Comparison of ENCODE assay signal across 25 cellular contexts in genomic region chr3:133463441-133463860, GRCh38.
DNase-seq lines count a peak whose midpoint lies in the region; ATAC-seq and TF ChIP-seq lines count a peak whose summit lies in the region.
"Had no signal": no experiment of that assay in that cellular context is flagged by ENCODE, and none has a peak within 500 bp of the region (broad histone marks: within the 10 kb centered on the region; RNA-seq: fewer than 3 reads in every experiment).

No MANE protein-coding gene starts in this region.

- H3K27ac ChIP-seq in BLaER1 treated with 17β-estradiol and CSF1 and Interleukin-3, amounts not matched to agents 10 nM and 100 nM = no peak overlapping the region
- H3K27ac ChIP-seq in GM23338 (ENCODE audit: low read depth) = no peak overlapping the region
- H3K27ac ChIP-seq: cardiac muscle cell, GM23248, right atrium auricular region, vagina had no signal

- H3K4me1 ChIP-seq in BLaER1 treated with 17β-estradiol and CSF1 and Interleukin-3, amounts not matched to agents 10 nM and 100 nM = peaks cover 41 to 67% (median 54%) of the 10 kb centered on the region in 10 experiments
- peaks cover 19% of the 10 kb centered on the region for H3K4me1 ChIP-seq in GM23338 (ENCODE audit: insufficient read depth)

- no peaks in the 10 kb centered on the region for H3K27me3 ChIP-seq in BLaER1 treated with 17β-estradiol and CSF1 and Interleukin-3, amounts not matched to agents 10 nM and 100 nM
- no peaks in the 10 kb centered on the region for H3K27me3 ChIP-seq in GM23338 (ENCODE audit: insufficient read depth)
- H3K27me3 ChIP-seq: cardiac muscle cell, right atrium auricular region, vagina had no signal

- DNase-seq in GM23338 (ENCODE audit: low spot score) (no peak), NCI-H510A treated with DMSO at 0.1 percent for 48 hours (lab: John Stamatoyannopoulos, UW) (peak; percentile 49), kidney tubule cell (ENCODE audit: low spot score) (peak; percentile 14), globus pallidus (ENCODE audit: low spot score) (no peak)
- DNase-seq in natural killer cell treated with Interleukin-12 subunit alpha and Interleukin-12 subunit beta and Interleukin-15 and Interleukin-18, amount 100 ng/mL, for 72 hours (ENCODE audit: low spot score) = no peak
- DNase-seq in stimulated activated CD4-positive, alpha-beta T cell treated with anti-CD3 and anti-CD28 coated beads, Interleukin-4, amount 100 ng/mL, for 1 hour = no peak
- DNase-seq: activated CD4-positive, alpha-beta memory T cell treated with anti-CD3 and anti-CD28 coated beads, Interleukin-2, amount 10 ng/mL, durations not matched to agents 7 days and 5 days; activated naive CD4-positive, alpha-beta T cell treated with Interleukin-2 at 50 U/mL for 16 hours; activated T-cell treated with anti-CD3 and anti-CD28 coated beads, Interleukin-2, amount 50 U/mL, for 4 hours; DMS 273 treated with DMSO at 0.1 percent for 48 hours; foreskin fibroblast; GDM1; GM23248; islet precursor cell; NCI-H1092; NCI-H82; occipital lobe; stimulated activated CD4-positive, alpha-beta T cell treated with anti-CD3 and anti-CD28 coated beads, Interleukin-12 subunit alpha, Interleukin-12 subunit beta, amount 100 ng/mL, for 4 hours had no signal

- H3K36me3 ChIP-seq in BLaER1 treated with 17β-estradiol and CSF1 and Interleukin-3, amounts not matched to agents 10 nM and 100 nM = no peaks in the 10 kb centered on the region
- no peaks in the 10 kb centered on the region for H3K36me3 ChIP-seq in GM23338 (ENCODE audit: insufficient read depth)
- H3K36me3 ChIP-seq: cardiac muscle cell, right atrium auricular region, vagina had no signal

- no peaks in the 10 kb centered on the region for H3K9me3 Mint-ChIP-seq in GM23338
- no peaks in the 10 kb centered on the region for H3K9me3 Mint-ChIP-seq in natural killer cell treated with Interleukin-12 subunit alpha and Interleukin-12 subunit beta and Interleukin-15 and Interleukin-18, amount 100 ng/mL, for 72 hours
- H3K9me3 Mint-ChIP-seq: activated CD4-positive, alpha-beta memory T cell treated with anti-CD3 and anti-CD28 coated beads, Interleukin-2, amount 10 ng/mL, durations not matched to agents 7 days and 5 days; activated T-cell treated with anti-CD3 and anti-CD28 coated beads, Interleukin-2, amount 50 U/mL, for 4 hours; CD14-positive monocyte; WTC11 had no signal

- TF ChIP-seq CTCF in GM23338 (conservative IDR thresholded peaks at IDR 0.05; ENCODE audit: low read depth in 2 of 2) = no peak

- no peak overlapping the region for H3K4me3 ChIP-seq in BLaER1 treated with 17β-estradiol and CSF1 and Interleukin-3, amounts not matched to agents 10 nM and 100 nM
- H3K4me3 ChIP-seq in GM23338 = no peak overlapping the region
- H3K4me3 ChIP-seq: cardiac muscle cell, GM23248, right atrium auricular region, vagina had no signal

- H3K9me3 ChIP-seq in BLaER1 treated with 17β-estradiol and CSF1 and Interleukin-3, amounts not matched to agents 10 nM and 100 nM (replicated peaks in 1 of 11) = no peaks in the 10 kb centered on the region
- H3K9me3 ChIP-seq: right atrium auricular region, vagina had no signal

- H3K27ac Mint-ChIP-seq in GM23338 = no peak overlapping the region
- no peak overlapping the region for H3K27ac Mint-ChIP-seq in natural killer cell treated with Interleukin-12 subunit alpha and Interleukin-12 subunit beta and Interleukin-15 and Interleukin-18, amount 100 ng/mL, for 72 hours
- H3K27ac Mint-ChIP-seq: activated CD4-positive, alpha-beta memory T cell treated with anti-CD3 and anti-CD28 coated beads, Interleukin-2, amount 10 ng/mL, durations not matched to agents 7 days and 5 days; WTC11 had no signal

- peaks cover 16% of the 10 kb centered on the region for H3K4me1 Mint-ChIP-seq in GM23338
- no peaks in the 10 kb centered on the region for H3K4me1 Mint-ChIP-seq in natural killer cell treated with Interleukin-12 subunit alpha and Interleukin-12 subunit beta and Interleukin-15 and Interleukin-18, amount 100 ng/mL, for 72 hours (ENCODE audit: low read depth in 2 of 2)

- peaks cover 5% of the 10 kb centered on the region for H3K27me3 Mint-ChIP-seq in GM23338 (ENCODE audit: insufficient read depth, low read depth, poor library complexity)
- H3K27me3 Mint-ChIP-seq in natural killer cell treated with Interleukin-12 subunit alpha and Interleukin-12 subunit beta and Interleukin-15 and Interleukin-18, amount 100 ng/mL, for 72 hours = peaks cover 6 to 9% of the 10 kb centered on the region in 2 donors
- H3K27me3 Mint-ChIP-seq: activated CD4-positive, alpha-beta memory T cell treated with anti-CD3 and anti-CD28 coated beads, Interleukin-2, amount 10 ng/mL, durations not matched to agents 7 days and 5 days had no signal

- no peaks in the 10 kb centered on the region for H3K79me2 ChIP-seq in GM23338 (replicated peaks; ENCODE audit: insufficient read depth)

- H3K9ac ChIP-seq in BLaER1 treated with 17β-estradiol and CSF1 and Interleukin-3, amounts not matched to agents 10 nM and 100 nM = no peak overlapping the region
- H3K9ac ChIP-seq: GM23248 had no signal

- H4K20me1 ChIP-seq in BLaER1 treated with 17β-estradiol and CSF1 and Interleukin-3, amounts not matched to agents 10 nM and 100 nM = no peaks in the 10 kb centered on the region
- H4K20me1 ChIP-seq in GM23338 (replicated peaks; ENCODE audit: insufficient read depth) = no peaks in the 10 kb centered on the region

- peak overlapping the region; percentile 28 to 76 (median 58) for H3K4me2 ChIP-seq in BLaER1 treated with 17β-estradiol and CSF1 and Interleukin-3, amounts not matched to agents 10 nM and 100 nM
- no peak overlapping the region for H3K4me2 ChIP-seq in GM23338

- H3K36me3 Mint-ChIP-seq in GM23338 (ENCODE audit: low read depth) = no peaks in the 10 kb centered on the region
- no peaks in the 10 kb centered on the region for H3K36me3 Mint-ChIP-seq in natural killer cell treated with Interleukin-12 subunit alpha and Interleukin-12 subunit beta and Interleukin-15 and Interleukin-18, amount 100 ng/mL, for 72 hours
- H3K36me3 Mint-ChIP-seq: CD14-positive monocyte, WTC11 had no signal

- H2AFZ ChIP-seq in GM23338 = peak overlapping the region; percentile 56; the same call in 1 of the 2 replicates
- H2AFZ ChIP-seq: GM23248 had no signal

- ATAC-seq in GM23338 (no peak), GM18907 (IDR thresholded peaks at IDR 0.05; ENCODE audit: unreplicated experiment) (no peak)
- no peak for ATAC-seq in natural killer cell treated with Interleukin-12 subunit alpha and Interleukin-12 subunit beta and Interleukin-15 and Interleukin-18, amount 100 ng/mL, for 72 hours
- ATAC-seq: activated T-cell treated with anti-CD3 and anti-CD28 coated beads, Interleukin-2, amount 50 U/mL, for 4 hours; WTC11 had no signal

- H3K9me2 ChIP-seq in GM23338 (ENCODE audit: insufficient read depth) = no peaks in the 10 kb centered on the region

- no peak overlapping the region for H3K4me3 Mint-ChIP-seq in GM23338
- no peak overlapping the region for H3K4me3 Mint-ChIP-seq in natural killer cell treated with Interleukin-12 subunit alpha and Interleukin-12 subunit beta and Interleukin-15 and Interleukin-18, amount 100 ng/mL, for 72 hours
- H3K4me3 Mint-ChIP-seq: activated CD4-positive, alpha-beta memory T cell treated with anti-CD3 and anti-CD28 coated beads, Interleukin-2, amount 10 ng/mL, durations not matched to agents 7 days and 5 days; activated T-cell treated with anti-CD3 and anti-CD28 coated beads, Interleukin-2, amount 50 U/mL, for 4 hours; CD14-positive monocyte; WTC11 had no signal

- H3F3A ChIP-seq in GM23338 (replicated peaks; ENCODE audit: low read depth) = no peaks in the 10 kb centered on the region

TF ChIP-seq in GM23338, 12 proteins besides CTCF, POLR2A, EP300 and RAD21:
- no peak for TF ChIP-seq ZNF331 (CRISPR knock-in tag; IDR thresholded peaks at IDR 0.05; ENCODE audit: low read depth)
TF ChIP-seq in GM23338: peak in this region for 0.

Comparison
In these comparisons a context has a peak if more than half of its experiments do, and no peak if none do; other contexts are left out.
1. DNase-seq: peak in NCI-H510A treated with DMSO at 0.1 percent for 48 hours (single experiment) and kidney tubule cell (single experiment); none in GM23338 (single experiment), natural killer cell treated with Interleukin-12 subunit alpha and Interleukin-12 subunit beta and Interleukin-15 and Interleukin-18, amount 100 ng/mL, for 72 hours (single experiment), stimulated activated CD4-positive, alpha-beta T cell treated with anti-CD3 and anti-CD28 coated beads, Interleukin-4, amount 100 ng/mL, for 1 hour (single experiment) and globus pallidus (single experiment).